ENCODE assay signal across 1 cellular context in genomic region chr10:86591436-86591835, GRCh38.
TF ChIP-seq lines count a peak whose summit lies in the region.

No MANE protein-coding gene starts in this region.

TF ChIP-seq in IMR-90, 13 proteins besides CTCF, POLR2A, EP300 and RAD21 (continued from another document):
- no peak for TF ChIP-seq USF2 (IDR thresholded peaks at IDR 0.05; ENCODE audit: low read depth, low read length)
